30 cellular contexts compared by ENCODE assay signal in genomic region chr7:150511039-150511438, GRCh38. TPM values are rescaled to one million over a fixed set of nuclear protein-coding genes. Genes with fewer than 3 reads are reported as not detected.
DNase-seq lines count a peak whose midpoint lies in the region; ATAC-seq, FAIRE-seq and TF ChIP-seq lines count a peak whose summit lies in the region.
"Had no signal": no experiment of that assay in that cellular context is flagged by ENCODE, and none has a peak within 500 bp of the region (broad histone marks: within the 10 kb centered on the region; RNA-seq: fewer than 3 reads in every experiment).

No MANE protein-coding gene starts in this region.

- DNase-seq in CD4-positive, CD25-positive, alpha-beta regulatory T cell: peak in 1 of 3 donors; percentile 47
- no peak for DNase-seq in CD4-positive, alpha-beta T cell
- no peak for DNase-seq in activated CD4-positive, alpha-beta memory T cell treated with anti-CD3 and anti-CD28 coated beads, Interleukin-2, amount 10 ng/mL, durations not matched to agents 7 days and 5 days
- no peak for DNase-seq in effector memory CD4-positive, alpha-beta T cell
- DNase-seq in SIG-M5 treated with dmso at 0.1 percent for 504 hours (lab: John Stamatoyannopoulos, UW; ENCODE audit: unreplicated experiment) (no peak), RCC 7860 (ENCODE audit: low spot score) (no peak), OCI-M1 (lab: John Stamatoyannopoulos, UW) (no peak)
- DNase-seq: activated CD8-positive, alpha-beta memory T cell treated with anti-CD3 and anti-CD28 coated beads, Interleukin-2, amount 50 U/mL, for 48 hours; activated gamma-delta T cell treated with Interleukin-2 at 50 U/mL for 16 hours; aorta; kidney glomerular epithelial cell; lower lobe of right lung; NCI-H146; NCI-H226; NCI-H69; nephron progenitor cell; Right ventricle myocardium superior; stimulated activated naive B cell treated with anti-CD40 and anti-IgM and Interleukin-4, amounts not matched to agents 10 μg/mL and 1 μg/mL and 100 μg/mL, for 72 hours; testis had no signal

- POLR2A ChIA-PET in CD4-positive, alpha-beta T cell (lab: Charles Lee): interaction anchor here (0.6 to 12.2 kb wide), 10 partner anchors 8 to 245 kb away, joined by 3 to 499 read pairs (median 13); partner anchors contain the start of genes GIMAP1 and GIMAP8
- POLR2A ChIA-PET in activated CD4-positive, alpha-beta memory T cell treated with anti-CD3 and anti-CD28 coated beads, Interleukin-2, amount 10 ng/mL, durations not matched to agents 7 days and 5 days (lab: Charles Lee): interaction anchor here (0.6 to 12.3 kb wide), 7 partner anchors 8 to 245 kb away, joined by 3 to 396 read pairs (median 5); partner anchors contain the start of genes GIMAP4, GIMAP5 and GIMAP8

- H3K27ac Mint-ChIP-seq in CD4-positive, CD25-positive, alpha-beta regulatory T cell: peak overlapping the region; percentile 70 to 99 (median 92)
- H3K27ac Mint-ChIP-seq in CD4-positive, alpha-beta T cell: peak overlapping the region; percentile 93
- peak overlapping the region; percentile 72 for H3K27ac Mint-ChIP-seq in activated CD4-positive, alpha-beta memory T cell treated with anti-CD3 and anti-CD28 coated beads, Interleukin-2, amount 10 ng/mL, durations not matched to agents 7 days and 5 days
- H3K27ac Mint-ChIP-seq: nephron progenitor cell; stimulated activated naive B cell treated with anti-CD40 and anti-IgM and Interleukin-4, amounts not matched to agents 10 μg/mL and 1 μg/mL and 100 μg/mL, for 72 hours had no signal

- no peak for ATAC-seq in CD4-positive, CD25-positive, alpha-beta regulatory T cell (ENCODE audit: low read depth in 2 of 2)
- ATAC-seq in CD4-positive, alpha-beta T cell (ENCODE audit: poor library complexity): no peak
- ATAC-seq in GM21529 (IDR thresholded peaks at IDR 0.05; ENCODE audit: unreplicated experiment): no peak
- ATAC-seq: gastroesophageal sphincter; HCT116; lower lobe of right lung; stimulated activated naive B cell treated with anti-CD40 and anti-IgM and Interleukin-4, amounts not matched to agents 10 μg/mL and 1 μg/mL and 100 μg/mL, for 72 hours had no signal

- H3K36me3 ChIP-seq in CD4-positive, CD25-positive, alpha-beta regulatory T cell (ENCODE audit: control insufficient read depth, insufficient read depth, low read length): peaks cover 5% of the 10 kb centered on the region
- no peaks in the 10 kb centered on the region for H3K36me3 ChIP-seq in effector memory CD4-positive, alpha-beta T cell (ENCODE audit: control insufficient read depth, insufficient read depth, low read length)
- H3K36me3 ChIP-seq: BLaER1 treated with 17β-estradiol and CSF1 and Interleukin-3, amounts not matched to agents 10 nM and 100 nM; gastroesophageal sphincter; lower lobe of right lung had no signal

- no peaks in the 10 kb centered on the region for H3K9me3 ChIP-seq in CD4-positive, CD25-positive, alpha-beta regulatory T cell (ENCODE audit: control insufficient read depth in 2 of 2, low read length in 2 of 2)
- H3K9me3 ChIP-seq in CD4-positive, alpha-beta T cell (ENCODE audit: control insufficient read depth, low read length): no peaks in the 10 kb centered on the region
- H3K9me3 ChIP-seq in effector memory CD4-positive, alpha-beta T cell (ENCODE audit: control insufficient read depth, low read length): no peaks in the 10 kb centered on the region
- H3K9me3 ChIP-seq: lower lobe of right lung, testis had no signal

- H3K4me3 Mint-ChIP-seq in CD4-positive, CD25-positive, alpha-beta regulatory T cell: peak overlapping the region; percentile 42 to 80 (median 60)
- peak overlapping the region; percentile 56 for H3K4me3 Mint-ChIP-seq in CD4-positive, alpha-beta T cell
- no peak overlapping the region for H3K4me3 Mint-ChIP-seq in activated CD4-positive, alpha-beta memory T cell treated with anti-CD3 and anti-CD28 coated beads, Interleukin-2, amount 10 ng/mL, durations not matched to agents 7 days and 5 days
- H3K4me3 Mint-ChIP-seq: IgD-negative memory B cell; nephron progenitor cell; stimulated activated naive B cell treated with anti-CD40 and anti-IgM and Interleukin-4, amounts not matched to agents 10 μg/mL and 1 μg/mL and 100 μg/mL, for 72 hours had no signal

- no peaks in the 10 kb centered on the region for H3K27me3 ChIP-seq in CD4-positive, CD25-positive, alpha-beta regulatory T cell (ENCODE audit: control insufficient read depth, insufficient read depth, low read length)
- H3K27me3 ChIP-seq in CD4-positive, alpha-beta T cell (ENCODE audit: control insufficient read depth, insufficient read depth, low read length): no peaks in the 10 kb centered on the region
- H3K27me3 ChIP-seq in effector memory CD4-positive, alpha-beta T cell (replicated peaks; ENCODE audit: control insufficient read depth, insufficient read depth, low read length, poor library complexity, severe bottlenecking): no peaks in the 10 kb centered on the region
- H3K27me3 ChIP-seq: BLaER1 treated with 17β-estradiol and CSF1 and Interleukin-3, amounts not matched to agents 10 nM and 100 nM; gastroesophageal sphincter; testis had no signal

- CTCF ChIA-PET in CD4-positive, alpha-beta T cell (lab: Charles Lee): interaction anchor here (0.8 to 7.2 kb wide), 3 partner anchors 29 to 63 kb away, joined by 3 to 51 read pairs (median 8); no protein-coding TSS in a partner anchor
- CTCF ChIA-PET in activated CD4-positive, alpha-beta memory T cell treated with anti-CD3 and anti-CD28 coated beads, Interleukin-2, amount 10 ng/mL, durations not matched to agents 7 days and 5 days (lab: Charles Lee): interaction anchor here (0.8 to 12.3 kb wide), 6 partner anchors 9 to 244 kb away, joined by 3 to 158 read pairs (median 4); partner anchors contain the start of gene GIMAP8

- intact Hi-C loops in CD4-positive, alpha-beta T cell (cut with DNase I, micrococcal nuclease): no loop called here

- peak overlapping the region; percentile 43 for H3K4me3 ChIP-seq in CD4-positive, CD25-positive, alpha-beta regulatory T cell (ENCODE audit: low read depth, low read length)
- H3K4me3 ChIP-seq in effector memory CD4-positive, alpha-beta T cell (ENCODE audit: insufficient read depth, low read depth, low read length, poor library complexity, severe bottlenecking): no peak overlapping the region
- H3K4me3 ChIP-seq: BLaER1 treated with 17β-estradiol and CSF1 and Interleukin-3, amounts not matched to agents 10 nM and 100 nM; gastroesophageal sphincter; lower lobe of right lung; testis had no signal

- FAIRE-seq in RCC 7860 (lab: Jason Lieb, UNC): no peak
- FAIRE-seq: bronchial epithelial cell, D721Med had no signal

- TF ChIP-seq CTCF in CD4-positive, alpha-beta T cell (IDR thresholded peaks at IDR 0.05): no peak

- no peaks in the 10 kb centered on the region for H3K27me3 Mint-ChIP-seq in CD4-positive, CD25-positive, alpha-beta regulatory T cell
- H3K27me3 Mint-ChIP-seq in CD4-positive, alpha-beta T cell: no peaks in the 10 kb centered on the region
- H3K27me3 Mint-ChIP-seq in activated CD4-positive, alpha-beta memory T cell treated with anti-CD3 and anti-CD28 coated beads, Interleukin-2, amount 10 ng/mL, durations not matched to agents 7 days and 5 days: no peaks in the 10 kb centered on the region

- peaks cover 21 to 80% (median 55%) of the 10 kb centered on the region in 4 donors for H3K4me1 Mint-ChIP-seq in CD4-positive, CD25-positive, alpha-beta regulatory T cell
- peaks cover 87% of the 10 kb centered on the region for H3K4me1 Mint-ChIP-seq in CD4-positive, alpha-beta T cell (ENCODE audit: low read depth)
- peaks cover 80% of the 10 kb centered on the region for H3K4me1 Mint-ChIP-seq in activated CD4-positive, alpha-beta memory T cell treated with anti-CD3 and anti-CD28 coated beads, Interleukin-2, amount 10 ng/mL, durations not matched to agents 7 days and 5 days
- H3K4me1 Mint-ChIP-seq: nephron progenitor cell had no signal

- H3K9me3 Mint-ChIP-seq in CD4-positive, CD25-positive, alpha-beta regulatory T cell: peaks cover 0 to 3% (median 0%) of the 10 kb centered on the region in 7 donors
- H3K9me3 Mint-ChIP-seq in CD4-positive, alpha-beta T cell: peaks cover 6% of the 10 kb centered on the region
- H3K9me3 Mint-ChIP-seq in activated CD4-positive, alpha-beta memory T cell treated with anti-CD3 and anti-CD28 coated beads, Interleukin-2, amount 10 ng/mL, durations not matched to agents 7 days and 5 days: peaks cover 12% of the 10 kb centered on the region

- peaks cover 11% of the 10 kb centered on the region for H3K36me3 Mint-ChIP-seq in CD4-positive, CD25-positive, alpha-beta regulatory T cell
- peaks cover 33% of the 10 kb centered on the region for H3K36me3 Mint-ChIP-seq in CD4-positive, alpha-beta T cell (ENCODE audit: low read depth)
- peaks cover 42% of the 10 kb centered on the region for H3K36me3 Mint-ChIP-seq in activated CD4-positive, alpha-beta memory T cell treated with anti-CD3 and anti-CD28 coated beads, Interleukin-2, amount 10 ng/mL, durations not matched to agents 7 days and 5 days (ENCODE audit: low read depth)
- H3K36me3 Mint-ChIP-seq: IgD-negative memory B cell; stimulated activated naive B cell treated with anti-CD40 and anti-IgM and Interleukin-4, amounts not matched to agents 10 μg/mL and 1 μg/mL and 100 μg/mL, for 72 hours had no signal

- H3K4me1 ChIP-seq in CD4-positive, CD25-positive, alpha-beta regulatory T cell (ENCODE audit: control insufficient read depth, insufficient read depth, low read length, poor library complexity, severe bottlenecking): peaks cover 64% of the 10 kb centered on the region
- peaks cover 36% of the 10 kb centered on the region for H3K4me1 ChIP-seq in effector memory CD4-positive, alpha-beta T cell (ENCODE audit: control insufficient read depth, insufficient read depth, low read length, poor library complexity, severe bottlenecking)
- H3K4me1 ChIP-seq: gastroesophageal sphincter, testis had no signal

- no peak overlapping the region for H3K27ac ChIP-seq in CD4-positive, CD25-positive, alpha-beta regulatory T cell (ENCODE audit: insufficient read depth, low read length, poor library complexity, severe bottlenecking)
- peak overlapping the region; percentile 46 for H3K27ac ChIP-seq in CD4-positive, alpha-beta T cell (ENCODE audit: low read depth, low read length)
- H3K27ac ChIP-seq in effector memory CD4-positive, alpha-beta T cell (ENCODE audit: insufficient read depth, low read length, poor library complexity, severe bottlenecking): peak overlapping the region; percentile 24
- H3K27ac ChIP-seq: BLaER1 treated with 17β-estradiol and CSF1 and Interleukin-3, amounts not matched to agents 10 nM and 100 nM; gastroesophageal sphincter; lower lobe of right lung; testis had no signal

RNA-seq across cellular contexts. Expression of gene GIMAP7, which starts 3.6 kb away (rescaled TPM):
- 64.2 TPM for total RNA-seq in CD4-positive, CD25-positive, alpha-beta regulatory T cell
- polyA plus RNA-seq in CD4-positive, CD25-positive, alpha-beta regulatory T cell: 1,000 to 10,000 TPM in 1 of 4 donors, 100 to 1,000 TPM in 3; 519 to 1,084 (median 836) TPM
- 10 to 100 TPM; 48.4 to 50.7 TPM for total RNA-seq in CD4-positive, alpha-beta T cell
- total RNA-seq in activated CD4-positive, alpha-beta memory T cell treated with anti-CD3 and anti-CD28 coated beads, Interleukin-2, amount 10 ng/mL, durations not matched to agents 7 days and 5 days: 100 to 1,000 TPM; 169 to 171 TPM
- total RNA-seq: bronchial epithelial cell, Daoy, fibroblast of lung, HT-29, osteoblast had no signal
- polyA plus RNA-seq: fibroblast of lung had no signal

RNA-seq across cellular contexts. Expression of gene GIMAP4, which starts 56.2 kb away (rescaled TPM):
- 90.1 TPM for total RNA-seq in CD4-positive, CD25-positive, alpha-beta regulatory T cell
- 100 to 1,000 TPM; 402 to 667 (median 490) TPM for polyA plus RNA-seq in CD4-positive, CD25-positive, alpha-beta regulatory T cell
- total RNA-seq in CD4-positive, alpha-beta T cell: 10 to 100 TPM; 20.7 to 23.6 TPM
- 100 to 1,000 TPM; 277 to 282 TPM for total RNA-seq in activated CD4-positive, alpha-beta memory T cell treated with anti-CD3 and anti-CD28 coated beads, Interleukin-2, amount 10 ng/mL, durations not matched to agents 7 days and 5 days
- total RNA-seq: bronchial epithelial cell, Daoy, fibroblast of lung, HT-29, osteoblast had no signal
- polyA plus RNA-seq: fibroblast of lung had no signal
